Comparison of ENCODE assay signal across 14 cellular contexts in genomic region chr15:33008284-33009011, GRCh38.
DNase-seq lines count a peak whose midpoint lies in the region; ATAC-seq, FAIRE-seq and TF ChIP-seq lines count a peak whose summit lies in the region.
"Had no signal": no experiment of that assay in that cellular context is flagged by ENCODE, and none has a peak within 500 bp of the region (broad histone marks: within the 10 kb centered on the region; RNA-seq: fewer than 3 reads in every experiment).

No MANE protein-coding gene starts in this region.

- in situ Hi-C loops in astrocyte of the cerebellum (cut with HindIII; ENCODE audit: low sequenced_read_pairs) (no loop called here), transverse colon (cut with MboI; ENCODE audit: low pct_ligation_motif_present in 1 of 4, low pct_unique_long_range_greater_than_20kb in 1 of 4, low sequenced_read_pairs in 3 of 4) (no loop called here)

- no peaks in the 10 kb centered on the region for H3K9me3 Mint-ChIP-seq in activated T-cell treated with anti-CD3 and anti-CD28 coated beads, Interleukin-2, amount 50 U/mL, for 24 hours
- no peaks in the 10 kb centered on the region for H3K9me3 Mint-ChIP-seq in activated T-cell treated with anti-CD3 and anti-CD28 coated beads, Interleukin-2, amount 50 U/mL, for 4 hours

- WGBS in transverse colon (ENCODE audit: low coverage in 1 of 2), 2 donors: 51 to 63% methylated on average over 3 of the region's 3 CpGs

- no peaks in the 10 kb centered on the region for H3K9me3 ChIP-seq in transverse colon

- H3K4me1 ChIP-seq in transverse colon: peaks cover 0 to 10% (median 0%) of the 10 kb centered on the region in 4 donors

- no peak overlapping the region for H3K4me3 ChIP-seq in astrocyte of the cerebellum (ENCODE audit: low read depth, low read length)
- H3K4me3 ChIP-seq in transverse colon: no peak overlapping the region

- H3K27ac Mint-ChIP-seq in activated T-cell treated with anti-CD3 and anti-CD28 coated beads, Interleukin-2, amount 50 U/mL, for 24 hours: peak overlapping the region; percentile 8
- H3K27ac Mint-ChIP-seq: memory B cell had no signal

- DNase-seq in activated T-cell treated with anti-CD3 and anti-CD28 coated beads, Interleukin-2, amount 50 U/mL, for 24 hours: no peak
- DNase-seq in activated T-cell treated with anti-CD3 and anti-CD28 coated beads, Interleukin-2, amount 50 U/mL, for 4 hours: no peak
- DNase-seq in astrocyte of the cerebellum (ENCODE audit: low read depth) (peak; percentile 89), urothelium cell line (ENCODE audit: low spot score) (peak; percentile 23), transverse colon (no peak), DMS153 (lab: John Stamatoyannopoulos, UW) (no peak)
- DNase-seq: activated naive CD4-positive, alpha-beta T cell treated with anti-CD3 and anti-CD28 coated beads, Interleukin-2, amount 50 U/mL, for 16 hours; head of caudate nucleus; substantia nigra had no signal

- no peak for TF ChIP-seq CTCF in astrocyte of the cerebellum (IDR thresholded peaks at IDR 0.05; ENCODE audit: low read depth, low read length, missing control alignments)
- TF ChIP-seq CTCF in transverse colon (IDR thresholded peaks at IDR 0.05): no peak

- peaks cover 46% of the 10 kb centered on the region for H3K4me1 Mint-ChIP-seq in activated T-cell treated with anti-CD3 and anti-CD28 coated beads, Interleukin-2, amount 50 U/mL, for 24 hours (ENCODE audit: low read depth)
- no peaks in the 10 kb centered on the region for H3K4me1 Mint-ChIP-seq in activated T-cell treated with anti-CD3 and anti-CD28 coated beads, Interleukin-2, amount 50 U/mL, for 4 hours (ENCODE audit: low read depth)
- H3K4me1 Mint-ChIP-seq: memory B cell had no signal

- no peaks in the 10 kb centered on the region for H3K36me3 ChIP-seq in transverse colon

- intact Hi-C loops in transverse colon (cut with DNase I; ENCODE audit: low total_unique reads): no loop called here

- H3K4me3 Mint-ChIP-seq in activated T-cell treated with anti-CD3 and anti-CD28 coated beads, Interleukin-2, amount 50 U/mL, for 24 hours: no peak overlapping the region
- no peak overlapping the region for H3K4me3 Mint-ChIP-seq in activated T-cell treated with anti-CD3 and anti-CD28 coated beads, Interleukin-2, amount 50 U/mL, for 4 hours
- H3K4me3 Mint-ChIP-seq: memory B cell had no signal

- TF ChIP-seq EP300 in transverse colon (IDR thresholded peaks at IDR 0.05; ENCODE audit: low read depth): no peak

- TF ChIP-seq POLR2A in transverse colon (IDR thresholded peaks at IDR 0.05): no peak

- H3K27me3 ChIP-seq in transverse colon: no peaks in the 10 kb centered on the region

- peaks cover 7% of the 10 kb centered on the region for H3K27me3 Mint-ChIP-seq in activated T-cell treated with anti-CD3 and anti-CD28 coated beads, Interleukin-2, amount 50 U/mL, for 24 hours
- H3K27me3 Mint-ChIP-seq in activated T-cell treated with anti-CD3 and anti-CD28 coated beads, Interleukin-2, amount 50 U/mL, for 4 hours (ENCODE audit: low read depth): peaks cover 31% of the 10 kb centered on the region

- ATAC-seq in activated T-cell treated with anti-CD3 and anti-CD28 coated beads, Interleukin-2, amount 50 U/mL, for 4 hours: no peak
- no peak for ATAC-seq in HG03432 (IDR thresholded peaks at IDR 0.05; ENCODE audit: unreplicated experiment)
- ATAC-seq: Panc1 had no signal

- H3K27ac ChIP-seq in transverse colon: peak overlapping the region in 2 of 4 donors; percentile 45
- H3K27ac ChIP-seq: 22Rv1 had no signal

- H3K36me3 Mint-ChIP-seq in activated T-cell treated with anti-CD3 and anti-CD28 coated beads, Interleukin-2, amount 50 U/mL, for 24 hours (ENCODE audit: low read depth): peaks cover 2% of the 10 kb centered on the region
- H3K36me3 Mint-ChIP-seq in activated T-cell treated with anti-CD3 and anti-CD28 coated beads, Interleukin-2, amount 50 U/mL, for 4 hours (ENCODE audit: insufficient read depth): no peaks in the 10 kb centered on the region
- H3K36me3 Mint-ChIP-seq: memory B cell had no signal

- FAIRE-seq in islet of Langerhans (lab: Jason Lieb, UNC) (peak; percentile 95), urothelium cell line (lab: Jason Lieb, UNC) (no peak)

Comparison
In these comparisons a context has a peak if more than half of its experiments do, and no peak if none do; other contexts are left out.
1. DNase-seq: peak in astrocyte of the cerebellum (single experiment) and urothelium cell line (single experiment); none in activated T-cell treated with anti-CD3 and anti-CD28 coated beads, Interleukin-2, amount 50 U/mL, for 24 hours (single experiment), activated T-cell treated with anti-CD3 and anti-CD28 coated beads, Interleukin-2, amount 50 U/mL, for 4 hours (single experiment), transverse colon (single experiment) and DMS153 (single experiment).